1 cellular context compared by ENCODE assay signal in genomic region chr17:39129544-39129943, GRCh38. TPM values are rescaled to one million over a fixed set of nuclear protein-coding genes. Genes with fewer than 3 reads are reported as not detected.
"Had no signal": no experiment of that assay in that cellular context is flagged by ENCODE, and none has a peak within 500 bp of the region (broad histone marks: within the 10 kb centered on the region; RNA-seq: fewer than 3 reads in every experiment).

No MANE protein-coding gene starts in this region.

RNA-seq across cellular contexts. Expression of gene PLXDC1, which starts 21.9 kb away (rescaled TPM):
- total RNA-seq: GM12878 had no signal

RNA-seq across cellular contexts. Expression of gene ARL5C, which starts 36.4 kb away (rescaled TPM):
- total RNA-seq: GM12878 had no signal
- polyA plus RNA-seq: GM12878 had no signal
